ENCODE assay signal across 26 cellular contexts in the genomic region with DNA sequence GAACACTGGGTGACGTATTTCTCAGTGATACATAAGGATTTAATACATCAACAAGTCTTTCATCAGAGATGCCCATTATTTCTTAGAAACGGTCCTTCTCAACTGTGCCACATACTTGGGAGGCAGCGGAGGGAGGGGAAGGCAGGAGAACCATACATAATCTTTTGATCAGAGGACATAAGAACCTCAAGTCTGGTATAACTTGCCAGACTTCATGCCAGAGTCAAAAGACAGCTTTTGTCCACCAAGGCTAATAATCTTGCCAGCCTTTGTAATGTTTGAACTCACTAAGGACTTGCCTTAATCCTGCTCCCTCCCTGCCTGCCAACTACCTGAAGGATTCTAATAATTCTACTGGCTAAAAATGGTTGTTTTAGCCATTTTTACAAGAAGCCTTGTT. TPM values are rescaled to one million over a fixed set of nuclear protein-coding genes. Genes with fewer than 3 reads are reported as not detected.
"Had no signal": no experiment of that assay in that cellular context is flagged by ENCODE, and none has a peak within 500 bp of the region (broad histone marks: within the 10 kb centered on the region; RNA-seq: fewer than 3 reads in every experiment).

No MANE protein-coding gene starts in this region.

- H3K27ac ChIP-seq: left lung, lower lobe of right lung, ovary, skin epidermis, stomach, suprapubic skin, thoracic aorta, tibial artery, upper lobe of right lung had no signal

- H3K27me3 ChIP-seq: left lung, ovary, stomach, suprapubic skin, tibial artery, upper lobe of right lung had no signal

- H3K4me3 ChIP-seq: left lung, lower lobe of right lung, mucosa of descending colon, ovary, skin epidermis, stomach, suprapubic skin, thoracic aorta, tibial artery, upper lobe of right lung had no signal

- DNase-seq: hypothalamus; immature natural killer cell; left colon; left lung; lower lobe of right lung; mammary epithelial cell; mesendoderm; midbrain; mucosa of descending colon; naive thymus-derived CD4-positive, alpha-beta T cell; ovary; right cardiac atrium; stimulated activated CD4-positive, alpha-beta T cell treated with anti-CD3 and anti-CD28 coated beads, Interleukin-12 subunit alpha, Interleukin-12 subunit beta, amount 100 ng/mL, for 4 hours; stimulated activated CD4-positive, alpha-beta T cell treated with anti-CD3 and anti-CD28 coated beads, Interleukin-15, amount 100 ng/mL, for 24 hours; stimulated activated CD4-positive, alpha-beta T cell treated with anti-CD3 and anti-CD28 coated beads, Interleukin-2, amount 100 ng/mL, for 24 hours; stimulated activated CD4-positive, alpha-beta T cell treated with anti-CD3 and anti-CD28 coated beads, Interleukin-4, amount 100 ng/mL, for 1 hour; stimulated activated naive B cell treated with anti-CD40 and anti-IgM and Interleukin-4, amounts not matched to agents 10 μg/mL and 1 μg/mL and 100 μg/mL, for 72 hours; stimulated activated naive CD8-positive, alpha-beta T cell treated with anti-CD3 and anti-CD28 coated beads, Interleukin-15, Interleukin-2, amounts not matched to agents 100 U/mL and 50 U/mL, for 24 hours; stomach; tibial artery; upper lobe of right lung had no signal

- ATAC-seq: left colon; left lung; lower lobe of right lung; mucosa of descending colon; naive thymus-derived CD4-positive, alpha-beta T cell; natural killer cell treated with Interleukin-12 subunit alpha and Interleukin-12 subunit beta and Interleukin-15 and Interleukin-18, amount 100 ng/mL, for 72 hours; right cardiac atrium; sciatic nerve; stimulated activated naive B cell treated with anti-CD40 and anti-IgM and Interleukin-4, amounts not matched to agents 10 μg/mL and 1 μg/mL and 100 μg/mL, for 72 hours; stimulated activated naive CD8-positive, alpha-beta T cell treated with anti-CD3 and anti-CD28 coated beads, Interleukin-15, Interleukin-2, amounts not matched to agents 100 U/mL and 50 U/mL, for 24 hours; upper lobe of right lung had no signal

RNA-seq across cellular contexts. Expression of gene ENO4, which starts 58.3 kb away (rescaled TPM):
- total RNA-seq: mammary epithelial cell; naive thymus-derived CD4-positive, alpha-beta T cell; natural killer cell treated with Interleukin-12 subunit alpha and Interleukin-12 subunit beta and Interleukin-15 and Interleukin-18, amount 100 ng/mL, for 72 hours; upper lobe of right lung had no signal
